ENCODE assay signal across 8 cellular contexts in genomic region chr2:241558532-241559488, GRCh38. TPM values are rescaled to one million over a fixed set of nuclear protein-coding genes. Genes with fewer than 3 reads are reported as not detected.
DNase-seq lines count a peak whose midpoint lies in the region; ATAC-seq and TF ChIP-seq lines count a peak whose summit lies in the region.

Gene BOK, plus strand, starts transcription at chr2:241558745. Its CDS starts 739 bp downstream, at chr2:241559484.

- intact Hi-C loops in left cardiac atrium (cut with DNase I) (no loop called here), ovary (cut with DNase I) (no loop called here)

- H3K36me3 ChIP-seq in MG63 (no peaks in the 10 kb centered on the region; the same call in 1 of the 2 replicates), ovary (no peaks in the 10 kb centered on the region)

- DNase-seq in DMS53 treated with DMSO at 0.1 percent for 48 hours (lab: John Stamatoyannopoulos, UW; ENCODE audit: unreplicated experiment) (peak; percentile 4), MG63 (peak; percentile 52), amniotic stem cell (lab: John Stamatoyannopoulos, UW) (peak; percentile 34), left cardiac atrium (peak; percentile 78), ovary (peak; percentile 49 to 70 (median 58)), NCI-H1436 treated with DMSO at 0.1 percent for 48 hours (lab: John Stamatoyannopoulos, UW) (no peak), activated gamma-delta T cell treated with Interleukin-2 at 50 U/mL for 16 hours (no peak)

- TF ChIP-seq EP300 in ovary (IDR thresholded peaks at IDR 0.05): no peak

- no peak for TF ChIP-seq CTCF in ovary (IDR thresholded peaks at IDR 0.05)

- peaks cover 15% of the 10 kb centered on the region for H3K4me1 ChIP-seq in ovary (ENCODE audit: insufficient read depth)

- no peak for TF ChIP-seq POLR2A in ovary (IDR thresholded peaks at IDR 0.05)

- ATAC-seq in left cardiac atrium (peak; percentile 48 to 60), HG02571 (IDR thresholded peaks at IDR 0.05; ENCODE audit: unreplicated experiment) (no peak)

- H3K4me3 ChIP-seq in MG63 (peak within 1 kb of the TSS; percentile 46), ovary (peak within 1 kb of the TSS; percentile 46)

- H3K9me3 ChIP-seq in MG63 (peaks cover 7% of the 10 kb centered on the region), ovary (no peaks in the 10 kb centered on the region)

- WGBS in ovary, 3 donors: 1% methylated on average over 43 to 124 of the region's 124 CpGs

- no peaks in the 10 kb centered on the region for H3K27me3 ChIP-seq in MG63
- H3K27me3 ChIP-seq in ovary: no peaks in the 10 kb centered on the region

- peak within 1 kb of the TSS; percentile 17 to 71 for H3K27ac ChIP-seq in ovary

RNA-seq across cellular contexts. Expression of gene BOK, which starts in this region (rescaled TPM):
- total RNA-seq in MG63 (2014; rRNA removed; shearing (Covaris generic); ENCODE audit: low replicate concordance): 1.6 and 6.8 TPM in 2 replicates
- 10 to 100 TPM; 20.4 to 30.2 TPM for total RNA-seq in left cardiac atrium
- total RNA-seq in ovary: 10 to 100 TPM in 6 of 7 donors, 1 to 10 TPM in 1; 9.6 to 20.6 (median 13.5) TPM
- polyA plus RNA-seq in ovary: 10 to 100 TPM in 1 of 2 donors, 1 to 10 TPM in 1; 4.8 to 19.2 TPM

Comparison
In these comparisons a context has a peak if more than half of its experiments do, and no peak if none do; other contexts are left out.
1. DNase-seq: peak in DMS53 treated with DMSO at 0.1 percent for 48 hours (single experiment), MG63 (single experiment), amniotic stem cell (single experiment), left cardiac atrium (single experiment) and ovary (5 of 5); none in NCI-H1436 treated with DMSO at 0.1 percent for 48 hours (single experiment) and activated gamma-delta T cell treated with Interleukin-2 at 50 U/mL for 16 hours (single experiment).